Comparison of ENCODE assay signal across 15 cellular contexts in the genomic region with DNA sequence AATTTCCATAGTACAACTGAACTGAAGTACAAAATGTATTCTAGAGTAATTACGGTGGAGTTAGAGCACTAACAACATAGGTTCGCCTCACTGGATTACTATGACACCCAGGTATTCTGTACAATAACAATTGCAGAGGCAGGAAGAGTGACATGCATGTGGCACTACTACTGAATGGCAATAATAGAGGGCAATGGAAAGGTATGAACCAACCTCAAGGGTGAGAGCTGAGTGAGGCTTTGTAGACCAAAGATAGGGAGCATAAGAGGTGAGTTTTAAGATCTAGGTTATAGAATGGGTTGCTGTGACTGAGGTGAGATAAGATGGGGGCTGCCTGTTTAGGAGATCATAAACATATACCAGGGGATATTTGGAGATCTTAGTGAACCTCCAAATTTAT.
DNase-seq lines count a peak whose midpoint lies in the region; ATAC-seq and TF ChIP-seq lines count a peak whose summit lies in the region.
"Had no signal": no experiment of that assay in that cellular context is flagged by ENCODE, and none has a peak within 500 bp of the region (broad histone marks: within the 10 kb centered on the region; RNA-seq: fewer than 3 reads in every experiment).

No MANE protein-coding gene starts in this region.

- no peaks in the 10 kb centered on the region for H3K9me3 ChIP-seq in CD8-positive, alpha-beta memory T cell (ENCODE audit: low read length)

- POLR2A ChIA-PET in CD8-positive, alpha-beta memory T cell (lab: Charles Lee): no interaction called here
- POLR2A ChIA-PET in naive thymus-derived CD8-positive, alpha-beta T cell (lab: Charles Lee): no interaction called here

- peaks cover 2 to 33% (median 3%) of the 10 kb centered on the region in 3 donors for H3K36me3 Mint-ChIP-seq in CD8-positive, alpha-beta memory T cell
- H3K36me3 Mint-ChIP-seq in T-helper 2 cell treated with Interferon-gamma antibody and Interleukin-4, amounts not matched to agents 5 μg/mL and 100 μg/mL, for 36 hours (ENCODE audit: low read depth): peaks cover 26% of the 10 kb centered on the region
- H3K36me3 Mint-ChIP-seq in naive thymus-derived CD8-positive, alpha-beta T cell: peaks cover 0 to 15% (median 14%) of the 10 kb centered on the region in 3 donors
- H3K36me3 Mint-ChIP-seq in nephron progenitor cell (ENCODE audit: low read depth): peaks cover 4% of the 10 kb centered on the region

- H3K27me3 Mint-ChIP-seq in CD8-positive, alpha-beta memory T cell: no peaks in the 10 kb centered on the region
- H3K27me3 Mint-ChIP-seq in T-helper 2 cell treated with Interferon-gamma antibody and Interleukin-4, amounts not matched to agents 5 μg/mL and 100 μg/mL, for 36 hours (ENCODE audit: low read depth): no peaks in the 10 kb centered on the region
- no peaks in the 10 kb centered on the region for H3K27me3 Mint-ChIP-seq in naive thymus-derived CD8-positive, alpha-beta T cell
- H3K27me3 Mint-ChIP-seq in nephron progenitor cell (ENCODE audit: low read depth, poor library complexity): peaks cover 7% of the 10 kb centered on the region

- no peak for TF ChIP-seq CTCF in nephron progenitor cell (IDR thresholded peaks at IDR 0.05)

- no peaks in the 10 kb centered on the region for H3K27me3 ChIP-seq in CD8-positive, alpha-beta memory T cell (ENCODE audit: insufficient read depth, low read length, poor library complexity, severe bottlenecking)

- H3K4me1 Mint-ChIP-seq in CD8-positive, alpha-beta memory T cell: peaks cover 43 to 50% (median 47%) of the 10 kb centered on the region in 3 donors
- peaks cover 36% of the 10 kb centered on the region for H3K4me1 Mint-ChIP-seq in T-helper 2 cell treated with Interferon-gamma antibody and Interleukin-4, amounts not matched to agents 5 μg/mL and 100 μg/mL, for 36 hours (ENCODE audit: low read depth)
- peaks cover 17 to 43% (median 33%) of the 10 kb centered on the region in 4 donors for H3K4me1 Mint-ChIP-seq in naive thymus-derived CD8-positive, alpha-beta T cell
- H3K4me1 Mint-ChIP-seq in nephron progenitor cell: no peaks in the 10 kb centered on the region

- no peaks in the 10 kb centered on the region for H3K36me3 ChIP-seq in CD8-positive, alpha-beta memory T cell (ENCODE audit: insufficient read depth, low read length)

- H3K27ac Mint-ChIP-seq in CD8-positive, alpha-beta memory T cell: peak overlapping the region in 7 of 8 donors; percentile 2 to 90 (median 30)
- H3K27ac Mint-ChIP-seq in T-helper 2 cell treated with Interferon-gamma antibody and Interleukin-4, amounts not matched to agents 5 μg/mL and 100 μg/mL, for 36 hours: peak overlapping the region; percentile 12
- peak overlapping the region; percentile 6 to 85 (median 40) for H3K27ac Mint-ChIP-seq in naive thymus-derived CD8-positive, alpha-beta T cell
- no peak overlapping the region for H3K27ac Mint-ChIP-seq in nephron progenitor cell
- H3K27ac Mint-ChIP-seq: GM23338, H9 had no signal

- peaks cover 3 to 13% (median 10%) of the 10 kb centered on the region in 5 donors for H3K9me3 Mint-ChIP-seq in CD8-positive, alpha-beta memory T cell
- peaks cover 42% of the 10 kb centered on the region for H3K9me3 Mint-ChIP-seq in T-helper 2 cell treated with Interferon-gamma antibody and Interleukin-4, amounts not matched to agents 5 μg/mL and 100 μg/mL, for 36 hours
- peaks cover 0 to 33% (median 15%) of the 10 kb centered on the region in 9 donors for H3K9me3 Mint-ChIP-seq in naive thymus-derived CD8-positive, alpha-beta T cell
- H3K9me3 Mint-ChIP-seq in nephron progenitor cell: peaks cover 58% of the 10 kb centered on the region

- no peak overlapping the region for H3K27ac ChIP-seq in CD8-positive, alpha-beta memory T cell (ENCODE audit: low read depth, low read length)

- peak overlapping the region in 3 of 7 donors; percentile 4 to 45 (median 18) for H3K4me3 Mint-ChIP-seq in CD8-positive, alpha-beta memory T cell
- no peak overlapping the region for H3K4me3 Mint-ChIP-seq in T-helper 2 cell treated with Interferon-gamma antibody and Interleukin-4, amounts not matched to agents 5 μg/mL and 100 μg/mL, for 36 hours
- peak overlapping the region in 2 of 10 donors; percentile 5 to 16 for H3K4me3 Mint-ChIP-seq in naive thymus-derived CD8-positive, alpha-beta T cell
- H3K4me3 Mint-ChIP-seq in nephron progenitor cell: no peak overlapping the region
- H3K4me3 Mint-ChIP-seq: GM23338, H9 had no signal

- peaks cover 20% of the 10 kb centered on the region for H3K4me1 ChIP-seq in CD8-positive, alpha-beta memory T cell (ENCODE audit: insufficient read depth, low read length)

- CTCF ChIA-PET in CD8-positive, alpha-beta memory T cell (lab: Charles Lee): no interaction called here

- no peak overlapping the region for H3K4me3 ChIP-seq in CD8-positive, alpha-beta memory T cell (ENCODE audit: low read length)
- H3K4me3 ChIP-seq: GM23338 had no signal

- DNase-seq in CD8-positive, alpha-beta memory T cell: no peak
- no peak for DNase-seq in T-helper 2 cell treated with Interferon-gamma antibody and Interleukin-4, amounts not matched to agents 5 μg/mL and 100 μg/mL, for 36 hours (ENCODE audit: low spot score)
- peak in 2 of 10 donors; percentile 3 to 25 for DNase-seq in naive thymus-derived CD8-positive, alpha-beta T cell
- no peak for DNase-seq in nephron progenitor cell
- DNase-seq: C1 segment of cervical spinal cord, Calu3, COR-L47, DMS53, DMS79 treated with DMSO at 0.1 percent for 48 hours, GF-D8, H9 had no signal

- peak; percentile 47 to 60 for ATAC-seq in naive thymus-derived CD8-positive, alpha-beta T cell
- ATAC-seq in GM21515 (IDR thresholded peaks at IDR 0.05; ENCODE audit: unreplicated experiment) (no peak), GM18873 (IDR thresholded peaks at IDR 0.05; ENCODE audit: low FRiP score, unreplicated experiment) (no peak)
- ATAC-seq: GM23338, HCT116 had no signal

Comparison
In these comparisons a context has a peak if more than half of its experiments do, and no peak if none do; other contexts are left out.
1. ATAC-seq: peak in naive thymus-derived CD8-positive, alpha-beta T cell (2 of 2); none in GM21515 (single experiment) and GM18873 (single experiment).